ENCODE assay signal across 7 cellular contexts in the genomic region with DNA sequence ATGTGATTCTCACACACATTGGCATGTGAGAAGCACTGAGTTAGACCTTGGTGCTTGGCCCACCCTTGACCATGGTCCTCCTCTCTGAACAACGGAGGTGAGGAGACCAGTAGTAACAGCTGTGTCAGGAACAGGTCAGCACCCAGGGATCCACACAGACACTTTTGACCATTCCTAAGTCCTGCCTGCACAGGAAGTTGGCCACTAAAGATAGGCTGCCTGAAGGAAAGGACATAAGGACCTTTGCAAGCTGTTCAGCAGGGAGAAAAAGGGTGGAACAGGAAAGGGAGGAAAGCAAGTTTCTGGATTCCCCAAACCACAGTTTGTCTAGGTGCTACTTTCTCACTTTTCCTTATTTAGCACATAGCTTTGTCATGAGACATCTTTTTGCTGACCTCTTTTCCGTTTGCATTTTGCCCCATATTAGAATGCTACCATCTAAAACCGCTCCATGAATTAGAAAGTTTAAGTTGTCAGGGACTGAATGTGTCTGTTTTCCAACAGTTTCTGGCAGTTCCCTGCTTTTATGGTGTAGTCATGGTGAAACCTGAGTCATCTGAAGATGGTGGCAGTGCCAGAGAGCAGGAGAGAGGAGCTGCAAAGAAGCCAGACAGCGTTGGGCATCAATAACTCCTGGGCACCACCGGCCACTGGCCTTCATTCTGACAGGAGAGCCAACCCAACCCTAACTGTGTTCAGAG. TPM values are rescaled to one million over a fixed set of nuclear protein-coding genes. Genes with fewer than 3 reads are reported as not detected.
DNase-seq lines count a peak whose midpoint lies in the region; ATAC-seq and TF ChIP-seq lines count a peak whose summit lies in the region.

No MANE protein-coding gene starts in this region.

- H3K36me3 ChIP-seq in body of pancreas (replicated peaks in 1 of 2; ENCODE audit: insufficient read depth in 1 of 2, low read depth in 2 of 2): no peaks in the 10 kb centered on the region

- ATAC-seq in HG02938 (IDR thresholded peaks at IDR 0.05; ENCODE audit: unreplicated experiment) (peak; percentile 2), left cardiac atrium (peak; percentile 14 to 57), body of pancreas (no peak)
- ATAC-seq in activated CD8-positive, alpha-beta T cell treated with anti-CD3 and anti-CD28 coated beads for 36 hours: peak; percentile 10
- ATAC-seq in stimulated activated memory B cell treated with anti-CD40 and anti-IgM and Interleukin-4, amounts not matched to agents 10 μg/mL and 1 μg/mL and 100 μg/mL, for 72 hours: no peak

- H3K36me3 Mint-ChIP-seq in activated CD8-positive, alpha-beta T cell treated with anti-CD3 and anti-CD28 coated beads for 36 hours (ENCODE audit: low read depth): peaks cover 18% of the 10 kb centered on the region
- no peaks in the 10 kb centered on the region for H3K36me3 Mint-ChIP-seq in stimulated activated memory B cell treated with anti-CD40 and anti-IgM and Interleukin-4, amounts not matched to agents 10 μg/mL and 1 μg/mL and 100 μg/mL, for 72 hours

- CTCF ChIA-PET in activated CD8-positive, alpha-beta T cell treated with anti-CD3 and anti-CD28 coated beads for 36 hours (lab: Charles Lee): interaction anchor here (0.9 to 2.6 kb wide), 2 partner anchors 38 to 44 kb away, joined by 3 to 16 read pairs; no protein-coding TSS in a partner anchor

- no peak for TF ChIP-seq POLR2A in body of pancreas (IDR thresholded peaks at IDR 0.05)

- H3K27me3 Mint-ChIP-seq in activated CD8-positive, alpha-beta T cell treated with anti-CD3 and anti-CD28 coated beads for 36 hours: peaks cover 29% of the 10 kb centered on the region
- peaks cover 82% of the 10 kb centered on the region for H3K27me3 Mint-ChIP-seq in stimulated activated memory B cell treated with anti-CD40 and anti-IgM and Interleukin-4, amounts not matched to agents 10 μg/mL and 1 μg/mL and 100 μg/mL, for 72 hours

- intact Hi-C loops in activated CD8-positive, alpha-beta T cell treated with anti-CD3 and anti-CD28 coated beads for 36 hours (cut with micrococcal nuclease): loop anchor here (1.0 kb wide), 1 partner anchor 41 kb away; no protein-coding TSS in a partner anchor
- intact Hi-C loops in left cardiac atrium (cut with DNase I): no loop called here
- intact Hi-C loops in body of pancreas (cut with DNase I): no loop called here

- POLR2A ChIA-PET in activated CD8-positive, alpha-beta T cell treated with anti-CD3 and anti-CD28 coated beads for 36 hours (lab: Charles Lee): interaction anchor here (0.8 to 2.2 kb wide), 6 partner anchors 28 to 1911 kb away, joined by 3 to 13 read pairs (median 3); a partner anchor contains a TSS

- no peak for TF ChIP-seq CTCF in activated CD8-positive, alpha-beta T cell treated with anti-CD3 and anti-CD28 coated beads for 36 hours (IDR thresholded peaks at IDR 0.05)
- TF ChIP-seq CTCF in body of pancreas (IDR thresholded peaks at IDR 0.05): no peak

- H3K27me3 ChIP-seq in body of pancreas: no peaks in the 10 kb centered on the region

- H3K9me3 ChIP-seq in body of pancreas: no peaks in the 10 kb centered on the region

- H3K4me1 ChIP-seq in body of pancreas: peaks cover 9% of the 10 kb centered on the region

- peaks cover 41% of the 10 kb centered on the region for H3K4me1 Mint-ChIP-seq in activated CD8-positive, alpha-beta T cell treated with anti-CD3 and anti-CD28 coated beads for 36 hours (ENCODE audit: low read depth)
- peaks cover 25% of the 10 kb centered on the region for H3K4me1 Mint-ChIP-seq in stimulated activated memory B cell treated with anti-CD40 and anti-IgM and Interleukin-4, amounts not matched to agents 10 μg/mL and 1 μg/mL and 100 μg/mL, for 72 hours

- 55 to 74% methylated on average over 5 of the region's 5 CpGs for WGBS in body of pancreas, 2 donors

- H3K4me3 Mint-ChIP-seq in activated CD8-positive, alpha-beta T cell treated with anti-CD3 and anti-CD28 coated beads for 36 hours: peak overlapping the region; percentile 95
- no peak overlapping the region for H3K4me3 Mint-ChIP-seq in stimulated activated memory B cell treated with anti-CD40 and anti-IgM and Interleukin-4, amounts not matched to agents 10 μg/mL and 1 μg/mL and 100 μg/mL, for 72 hours

- no peak overlapping the region for H3K4me3 ChIP-seq in body of pancreas

- peak overlapping the region; percentile 98 for H3K27ac Mint-ChIP-seq in activated CD8-positive, alpha-beta T cell treated with anti-CD3 and anti-CD28 coated beads for 36 hours
- H3K27ac Mint-ChIP-seq in stimulated activated memory B cell treated with anti-CD40 and anti-IgM and Interleukin-4, amounts not matched to agents 10 μg/mL and 1 μg/mL and 100 μg/mL, for 72 hours: peak overlapping the region; percentile 82

- no peak overlapping the region for H3K27ac ChIP-seq in body of pancreas

- H3K9me3 Mint-ChIP-seq in activated CD8-positive, alpha-beta T cell treated with anti-CD3 and anti-CD28 coated beads for 36 hours: no peaks in the 10 kb centered on the region
- H3K9me3 Mint-ChIP-seq in stimulated activated memory B cell treated with anti-CD40 and anti-IgM and Interleukin-4, amounts not matched to agents 10 μg/mL and 1 μg/mL and 100 μg/mL, for 72 hours: no peaks in the 10 kb centered on the region

- no peak for DNase-seq in activated CD8-positive, alpha-beta T cell treated with anti-CD3 and anti-CD28 coated beads for 36 hours
- DNase-seq in left cardiac atrium (no peak), NCI-H1436 (lab: John Stamatoyannopoulos, UW) (no peak), body of pancreas (no peak), NCI-H2171 treated with DMSO at 0.1 percent for 48 hours (lab: John Stamatoyannopoulos, UW) (no peak)

RNA-seq across cellular contexts. Expression of a gene that starts 1.1 kb away (rescaled TPM):
- total RNA-seq in activated CD8-positive, alpha-beta T cell treated with anti-CD3 and anti-CD28 coated beads for 36 hours: 10 to 100 TPM in 1 of 2 experiments, 1 to 10 TPM in 1; 9.5 to 10.6 TPM
- total RNA-seq in left cardiac atrium (10 to 100 TPM; 10.5 to 26.4 TPM), body of pancreas (10 to 100 TPM in 1 of 2 donors, 1 to 10 TPM in 1; 2.6 to 30.7 TPM)

RNA-seq across cellular contexts. Expression of a gene that starts 41.1 kb away (rescaled TPM):
- total RNA-seq in activated CD8-positive, alpha-beta T cell treated with anti-CD3 and anti-CD28 coated beads for 36 hours: 1 to 10 TPM; 4.2 to 5.0 TPM
- total RNA-seq in left cardiac atrium (10 to 100 TPM in 1 of 2 donors, 1 to 10 TPM in 1; 9.1 to 12.7 TPM), body of pancreas (10 to 100 TPM in 1 of 2 donors, 1 to 10 TPM in 1; 4.9 to 11.2 TPM)

Comparison
In these comparisons a context has a peak if more than half of its experiments do, and no peak if none do; other contexts are left out.
1. ATAC-seq: peak in HG02938 (single experiment), activated CD8-positive, alpha-beta T cell treated with anti-CD3 and anti-CD28 coated beads for 36 hours (single experiment) and left cardiac atrium (2 of 2); none in stimulated activated memory B cell treated with anti-CD40 and anti-IgM and Interleukin-4, amounts not matched to agents 10 μg/mL and 1 μg/mL and 100 μg/mL, for 72 hours (single experiment) and body of pancreas (single experiment).